1 cellular context compared by ENCODE assay signal in the genomic region with DNA sequence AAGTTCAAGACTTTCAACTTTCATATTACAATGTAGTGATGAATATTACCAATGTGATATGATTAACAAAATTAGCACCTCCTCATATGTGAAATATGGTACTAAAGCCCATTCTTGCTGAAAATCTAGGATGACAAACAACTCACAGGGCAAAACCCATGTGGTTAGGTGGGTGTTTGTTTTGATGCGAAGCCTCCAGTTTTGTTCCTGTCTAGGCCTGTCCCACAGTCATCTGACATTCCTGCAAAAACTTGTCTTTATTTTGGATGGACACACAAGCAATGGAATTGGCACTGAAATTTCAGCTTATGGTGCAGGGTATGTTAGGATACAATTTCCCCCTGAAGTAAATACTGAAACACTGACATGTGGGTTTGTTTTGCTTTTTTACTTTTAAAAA.
TF ChIP-seq lines count a peak whose summit lies in the region.

No MANE protein-coding gene starts in this region.

TF ChIP-seq in A549, 52 proteins besides CTCF, POLR2A, EP300 and RAD21 (continued from another document):
- TF ChIP-seq ELK1 (IDR thresholded peaks at IDR 0.05; ENCODE audit: low read depth, low read length) (no peak), CEBPB (IDR thresholded peaks at IDR 0.05) (no peak), HOXB13 (CRISPR knock-in tag; IDR thresholded peaks at IDR 0.05; ENCODE audit: low read depth) (no peak), REST (IDR thresholded peaks at IDR 0.05) (no peak)
